In genomic region chr16:70766176-70766575, GRCh38 we compare ENCODE assay signal across 1 cellular context.
TF ChIP-seq lines count a peak whose summit lies in the region.

No MANE protein-coding gene starts in this region.

TF ChIP-seq in IMR-90, 13 proteins besides CTCF, POLR2A, EP300 and RAD21 (continued from another document):
- TF ChIP-seq, protein P1, sequence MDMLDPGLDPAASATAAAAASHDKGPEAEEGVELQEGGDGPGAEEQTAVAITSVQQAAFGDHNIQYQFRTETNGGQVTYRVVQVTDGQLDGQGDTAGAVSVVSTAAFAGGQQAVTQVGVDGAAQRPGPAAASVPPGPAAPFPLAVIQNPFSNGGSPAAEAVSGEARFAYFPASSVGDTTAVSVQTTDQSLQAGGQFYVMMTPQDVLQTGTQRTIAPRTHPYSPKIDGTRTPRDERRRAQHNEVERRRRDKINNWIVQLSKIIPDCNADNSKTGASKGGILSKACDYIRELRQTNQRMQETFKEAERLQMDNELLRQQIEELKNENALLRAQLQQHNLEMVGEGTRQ (IDR thresholded peaks at IDR 0.05; ENCODE audit: low read depth, low read length), result no peak
- TF ChIP-seq MAFK (IDR thresholded peaks at IDR 0.05; ENCODE audit: low read depth, low read length) (no peak), NFE2L2 (IDR thresholded peaks at IDR 0.05; ENCODE audit: low read depth, low read length) (no peak)
TF ChIP-seq in IMR-90: peak in this region for 0.
